8 cellular contexts compared by ENCODE assay signal in genomic region chr12:6199531-6200265, GRCh38. TPM values are rescaled to one million over a fixed set of nuclear protein-coding genes. Genes with fewer than 3 reads are reported as not detected.
A peak's percentile ranks its signal among the peaks of the same experiment; 100 is the strongest.
DNase-seq lines count a peak whose midpoint lies in the region; ATAC-seq lines count a peak whose summit lies in the region.

No MANE protein-coding gene starts in this region.

- intact Hi-C loops in activated naive CD4-positive, alpha-beta T cell treated with anti-CD3 and anti-CD28 coated beads for 36 hours (cut with micrococcal nuclease): loop anchor here (5.0 kb wide), 2 partner anchors 33 to 212 kb away; no protein-coding TSS in a partner anchor

- H3K4me1 Mint-ChIP-seq in activated naive CD4-positive, alpha-beta T cell treated with anti-CD3 and anti-CD28 coated beads for 36 hours (ENCODE audit: low read depth): peaks cover 9% of the 10 kb centered on the region
- H3K4me1 Mint-ChIP-seq in stimulated activated memory B cell treated with anti-CD40 and anti-IgM and Interleukin-4, amounts not matched to agents 10 μg/mL and 1 μg/mL and 100 μg/mL, for 72 hours: peaks cover 50% of the 10 kb centered on the region

- peaks cover 16% of the 10 kb centered on the region for H3K4me1 ChIP-seq in adipocyte (ENCODE audit: control insufficient read depth, insufficient read depth, low read length)

- no peaks in the 10 kb centered on the region for H3K36me3 Mint-ChIP-seq in activated naive CD4-positive, alpha-beta T cell treated with anti-CD3 and anti-CD28 coated beads for 36 hours (ENCODE audit: low read depth)
- H3K36me3 Mint-ChIP-seq in stimulated activated memory B cell treated with anti-CD40 and anti-IgM and Interleukin-4, amounts not matched to agents 10 μg/mL and 1 μg/mL and 100 μg/mL, for 72 hours: no peaks in the 10 kb centered on the region

- H3K9ac ChIP-seq in adipocyte (ENCODE audit: low read length): peak overlapping the region; percentile 69

- H3K36me3 ChIP-seq in adipocyte (ENCODE audit: control insufficient read depth, insufficient read depth, low read length, severe bottlenecking): no peaks in the 10 kb centered on the region

- H3K27me3 Mint-ChIP-seq in activated naive CD4-positive, alpha-beta T cell treated with anti-CD3 and anti-CD28 coated beads for 36 hours (ENCODE audit: low read depth): peaks cover 27% of the 10 kb centered on the region
- H3K27me3 Mint-ChIP-seq in stimulated activated memory B cell treated with anti-CD40 and anti-IgM and Interleukin-4, amounts not matched to agents 10 μg/mL and 1 μg/mL and 100 μg/mL, for 72 hours: peaks cover 21% of the 10 kb centered on the region

- DNase-seq in activated naive CD4-positive, alpha-beta T cell treated with anti-CD3 and anti-CD28 coated beads for 36 hours: no peak
- DNase-seq in activated naive CD4-positive, alpha-beta T cell treated with anti-CD3 and anti-CD28 coated beads, Interleukin-2, amount 50 U/mL, for 16 hours: no peak
- DNase-seq in adipocyte (ENCODE audit: low read depth): peak; percentile 57
- DNase-seq in NCI-H146 treated with DMSO at 0.1 percent for 48 hours (lab: John Stamatoyannopoulos, UW; ENCODE audit: unreplicated experiment): no peak

- no peaks in the 10 kb centered on the region for H3K27me3 ChIP-seq in adipocyte (replicated peaks; ENCODE audit: control insufficient read depth, insufficient read depth, low read length)

- CTCF ChIA-PET in activated naive CD4-positive, alpha-beta T cell treated with anti-CD3 and anti-CD28 coated beads for 36 hours (lab: Charles Lee): interaction anchor here (2.4 kb wide), 1 partner anchor 80 kb away, joined by 10 read pairs; no protein-coding TSS in a partner anchor

- H3K9me3 ChIP-seq in adipocyte (ENCODE audit: control insufficient read depth, low read length) (no peaks in the 10 kb centered on the region), iPS-18c (ENCODE audit: control insufficient read depth, insufficient read depth, low read length) (no peaks in the 10 kb centered on the region)

- H3K4me3 Mint-ChIP-seq in activated naive CD4-positive, alpha-beta T cell treated with anti-CD3 and anti-CD28 coated beads for 36 hours: peak overlapping the region; percentile 52
- peak overlapping the region; percentile 77 for H3K4me3 Mint-ChIP-seq in stimulated activated memory B cell treated with anti-CD40 and anti-IgM and Interleukin-4, amounts not matched to agents 10 μg/mL and 1 μg/mL and 100 μg/mL, for 72 hours

- peak; percentile 58 for ATAC-seq in stimulated activated memory B cell treated with anti-CD40 and anti-IgM and Interleukin-4, amounts not matched to agents 10 μg/mL and 1 μg/mL and 100 μg/mL, for 72 hours
- ATAC-seq in HG03159 (IDR thresholded peaks at IDR 0.05; ENCODE audit: unreplicated experiment) (no peak), GM21381 (IDR thresholded peaks at IDR 0.05; ENCODE audit: unreplicated experiment) (no peak)

- no peak overlapping the region for H3K27ac Mint-ChIP-seq in activated naive CD4-positive, alpha-beta T cell treated with anti-CD3 and anti-CD28 coated beads for 36 hours
- peak overlapping the region; percentile 1 for H3K27ac Mint-ChIP-seq in stimulated activated memory B cell treated with anti-CD40 and anti-IgM and Interleukin-4, amounts not matched to agents 10 μg/mL and 1 μg/mL and 100 μg/mL, for 72 hours

- no peaks in the 10 kb centered on the region for H3K9me3 Mint-ChIP-seq in activated naive CD4-positive, alpha-beta T cell treated with anti-CD3 and anti-CD28 coated beads for 36 hours
- H3K9me3 Mint-ChIP-seq in stimulated activated memory B cell treated with anti-CD40 and anti-IgM and Interleukin-4, amounts not matched to agents 10 μg/mL and 1 μg/mL and 100 μg/mL, for 72 hours: no peaks in the 10 kb centered on the region

- peak overlapping the region; percentile 76 for H3K4me3 ChIP-seq in adipocyte (ENCODE audit: low read length)
- H3K4me3 ChIP-seq in iPS-18c (ENCODE audit: insufficient read depth, low read depth, low read length): peak overlapping the region; percentile 50

RNA-seq across cellular contexts. Expression of gene CD9, which starts 0.5 kb away (rescaled TPM):
- total RNA-seq in activated naive CD4-positive, alpha-beta T cell treated with anti-CD3 and anti-CD28 coated beads for 36 hours: 1 to 10 TPM; 3.1 to 3.3 TPM
